ENCODE assay signal across 11 cellular contexts in genomic region chr1:220219865-220220698, GRCh38. TPM values are rescaled to one million over a fixed set of nuclear protein-coding genes. Genes with fewer than 3 reads are reported as not detected.
DNase-seq lines count a peak whose midpoint lies in the region; ATAC-seq and TF ChIP-seq lines count a peak whose summit lies in the region.
"Had no signal": no experiment of that assay in that cellular context is flagged by ENCODE, and none has a peak within 500 bp of the region (broad histone marks: within the 10 kb centered on the region; RNA-seq: fewer than 3 reads in every experiment).

No MANE protein-coding gene starts in this region.

- intact Hi-C loops in stomach (cut with DNase I; ENCODE audit: low total_unique reads), result no loop called here
- intact Hi-C loops in transverse colon (cut with DNase I; ENCODE audit: low total_unique reads), result no loop called here

- H3K4me3 ChIP-seq in stomach (no peak overlapping the region), transverse colon (no peak overlapping the region)
- H3K4me3 ChIP-seq: MG63 had no signal

- in situ Hi-C loops in transverse colon (cut with MboI; ENCODE audit: low pct_ligation_motif_present in 1 of 4, low pct_unique_long_range_greater_than_20kb in 1 of 4, low sequenced_read_pairs in 3 of 4), result no loop called here

- no peak for TF ChIP-seq CTCF in stomach (IDR thresholded peaks at IDR 0.05)
- TF ChIP-seq CTCF in transverse colon (IDR thresholded peaks at IDR 0.05), result no peak

- no peaks in the 10 kb centered on the region for H3K27me3 ChIP-seq in stomach
- no peaks in the 10 kb centered on the region for H3K27me3 ChIP-seq in transverse colon
- H3K27me3 ChIP-seq: MG63 had no signal

- ATAC-seq in GM18511 (IDR thresholded peaks at IDR 0.05; ENCODE audit: unreplicated experiment) (peak; percentile 52), GM21381 (IDR thresholded peaks at IDR 0.05; ENCODE audit: unreplicated experiment) (peak; percentile 43), HG03103 (IDR thresholded peaks at IDR 0.05; ENCODE audit: low read depth, unreplicated experiment) (peak; percentile 37)

- TF ChIP-seq EP300 in stomach (IDR thresholded peaks at IDR 0.05), result no peak
- no peak for TF ChIP-seq EP300 in transverse colon (IDR thresholded peaks at IDR 0.05; ENCODE audit: low read depth)

- H3K36me3 ChIP-seq in stomach, result peaks cover 0 to 5% (median 0%) of the 10 kb centered on the region in 4 donors
- no peaks in the 10 kb centered on the region for H3K36me3 ChIP-seq in transverse colon

- no peak overlapping the region for H3K27ac ChIP-seq in stomach
- H3K27ac ChIP-seq in transverse colon, result no peak overlapping the region

- peaks cover 0 to 26% (median 9%) of the 10 kb centered on the region in 4 donors for H3K4me1 ChIP-seq in stomach
- peaks cover 0 to 22% (median 0%) of the 10 kb centered on the region in 4 donors for H3K4me1 ChIP-seq in transverse colon

- TF ChIP-seq POLR2A in stomach (IDR thresholded peaks at IDR 0.05), result no peak
- no peak for TF ChIP-seq POLR2A in transverse colon (IDR thresholded peaks at IDR 0.05)

- H3K9me3 ChIP-seq in stomach (no peaks in the 10 kb centered on the region), transverse colon (no peaks in the 10 kb centered on the region)
- H3K9me3 ChIP-seq: MG63 had no signal

- peak; percentile 45 for DNase-seq in germinal center (ENCODE audit: low spot score)
- DNase-seq in stomach, result no peak
- no peak for DNase-seq in stimulated activated CD4-positive, alpha-beta T cell treated with anti-CD3 and anti-CD28 coated beads, Interleukin-12 subunit alpha, Interleukin-12 subunit beta, amount 100 ng/mL, for 4 hours
- DNase-seq in AG08395 (ENCODE audit: low spot score), result no peak
- DNase-seq in transverse colon, result no peak
- DNase-seq: MG63; SHP77; stimulated activated naive CD4-positive, alpha-beta T cell treated with Interleukin-2 at 50 U/mL for 16 hours had no signal

- 91 to 92% (median 92%) methylated on average over 15 of the region's 15 CpGs for WGBS in stomach, 5 donors
- 88% methylated on average over 6 to 15 of the region's 15 CpGs for WGBS in transverse colon (ENCODE audit: low coverage in 1 of 2), 2 donors

RNA-seq across cellular contexts. Expression of gene RAB3GAP2, which starts 52.2 kb away (rescaled TPM):
- 10 to 100 TPM in 4 of 5 donors, 1 to 10 TPM in 1; 9.8 to 56.0 (median 29.1) TPM for total RNA-seq in stomach
- 1 to 10 TPM; 3.7 to 5.5 (median 4.6) TPM for polyA plus RNA-seq in stomach
- 10 to 100 TPM; 17.6 to 28.1 (median 23.9) TPM for total RNA-seq in transverse colon
